ENCODE assay signal across 26 cellular contexts in the genomic region with DNA sequence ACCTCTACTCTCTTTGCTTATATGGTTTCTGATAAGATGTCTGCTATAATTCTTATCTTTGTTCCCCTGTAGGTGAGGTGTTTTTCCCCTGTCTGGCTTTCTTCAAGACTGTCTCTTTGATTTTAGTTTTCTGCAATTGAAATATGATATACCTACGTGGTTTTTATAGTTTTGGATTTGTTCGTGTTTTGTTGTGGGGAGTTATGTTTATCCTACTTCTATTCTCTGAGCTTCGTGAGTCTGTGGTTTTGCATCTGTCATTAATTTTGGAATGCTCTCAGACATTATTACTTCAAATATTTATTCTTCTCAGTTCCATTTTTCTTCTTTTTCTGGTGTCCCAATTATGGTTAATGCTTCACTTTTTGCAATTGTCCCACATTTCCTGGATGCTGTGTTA.
"Had no signal": no experiment of that assay in that cellular context is flagged by ENCODE, and none has a peak within 500 bp of the region (broad histone marks: within the 10 kb centered on the region; RNA-seq: fewer than 3 reads in every experiment).

No MANE protein-coding gene starts in this region.

- H3K27me3 Mint-ChIP-seq: activated CD8-positive, alpha-beta T cell treated with anti-CD3 and anti-CD28 coated beads for 36 hours; activated naive CD8-positive, alpha-beta T cell treated with anti-CD3 and anti-CD28 coated beads, Interleukin-2, amount 10 ng/mL, durations not matched to agents 7 days and 5 days had no signal

- H3K4me1 Mint-ChIP-seq: activated naive CD8-positive, alpha-beta T cell treated with anti-CD3 and anti-CD28 coated beads, Interleukin-2, amount 10 ng/mL, durations not matched to agents 7 days and 5 days had no signal

- H3K9me3 ChIP-seq: body of pancreas, SJCRH30, SK-N-SH had no signal

- ATAC-seq: activated CD4-positive, CD25-positive, alpha-beta regulatory T cell treated with anti-CD3 and anti-CD28 coated beads, Interleukin-2, amount 50 U/mL, for 24 hours; activated CD8-positive, alpha-beta T cell treated with anti-CD3 and anti-CD28 coated beads for 36 hours; activated T-cell treated with anti-CD3 and anti-CD28 coated beads, Interleukin-2, amount 50 U/mL, for 72 hours; body of pancreas; Panc1; Right ventricle myocardium inferior had no signal

- H3K9ac ChIP-seq: SK-N-SH had no signal

- H3K36me3 ChIP-seq: SJCRH30 had no signal

- H3K4me2 ChIP-seq: SK-N-SH had no signal

- H3K27ac Mint-ChIP-seq: activated CD8-positive, alpha-beta T cell treated with anti-CD3 and anti-CD28 coated beads for 36 hours; activated naive CD8-positive, alpha-beta T cell treated with anti-CD3 and anti-CD28 coated beads, Interleukin-2, amount 10 ng/mL, durations not matched to agents 7 days and 5 days; activated T-cell treated with anti-CD3 and anti-CD28 coated beads, Interleukin-2, amount 50 U/mL, for 72 hours; activated T-helper 2 cell treated with anti-CD3 and anti-CD28 coated beads, Interferon-gamma antibody, Interleukin-2, Interleukin-4, amounts not matched to agents 10 μg/mL and 5 μg/mL and 100 μg/mL, durations not matched to agents 14 hours and 24 hours and 36 hours had no signal

- DNase-seq: activated CD4-positive, alpha-beta T cell treated with anti-CD3 and anti-CD28 coated beads for 4 hours; activated CD8-positive, alpha-beta memory T cell treated with anti-CD3 and anti-CD28 coated beads, Interleukin-2, amount 50 U/mL, for 4 hours; activated CD8-positive, alpha-beta T cell treated with anti-CD3 and anti-CD28 coated beads for 36 hours; activated naive CD4-positive, alpha-beta T cell treated with anti-CD3 and anti-CD28 coated beads, Interleukin-2, amount 50 U/mL, for 16 hours; activated naive CD8-positive, alpha-beta T cell treated with anti-CD3 and anti-CD28 coated beads, Interleukin-2, amount 10 ng/mL, durations not matched to agents 7 days and 5 days; activated T-cell treated with anti-CD3 and anti-CD28 coated beads, Interleukin-2, amount 50 U/mL, for 72 hours; aorta; body of pancreas; Kasumi-1; KBM-7; NCI-H1092; NCI-H1417; NCI-H1930; NCI-H345; NCI-H510A; NCI-H69; NK-92 treated with Interleukin-12 subunit alpha and Interleukin-12 subunit beta, amount 100 ng/mL, for 24 hours; OCI-M1; RPMI8226; SJCRH30; SK-N-SH; SW 1271 had no signal

- H3K4me3 Mint-ChIP-seq: activated CD8-positive, alpha-beta T cell treated with anti-CD3 and anti-CD28 coated beads for 36 hours; activated naive CD8-positive, alpha-beta T cell treated with anti-CD3 and anti-CD28 coated beads, Interleukin-2, amount 10 ng/mL, durations not matched to agents 7 days and 5 days; activated T-cell treated with anti-CD3 and anti-CD28 coated beads, Interleukin-2, amount 50 U/mL, for 72 hours had no signal

- H3K4me3 ChIP-seq: body of pancreas, SJCRH30 had no signal

- H3K27me3 ChIP-seq: body of pancreas, SJCRH30 had no signal

- H3K36me3 Mint-ChIP-seq: activated naive CD8-positive, alpha-beta T cell treated with anti-CD3 and anti-CD28 coated beads, Interleukin-2, amount 10 ng/mL, durations not matched to agents 7 days and 5 days had no signal

- H3K27ac ChIP-seq: body of pancreas, SJCRH30 had no signal

- H3K4me1 ChIP-seq: body of pancreas, SJCRH30 had no signal
